In genomic region chr6:91476000-91476399, GRCh38 we compare ENCODE assay signal across 8 cellular contexts.
DNase-seq lines count a peak whose midpoint lies in the region; ATAC-seq and TF ChIP-seq lines count a peak whose summit lies in the region.

No MANE protein-coding gene starts in this region.

- no peak overlapping the region for H3K14ac ChIP-seq in neuronal stem cell (ENCODE audit: low read length)

- H3K79me1 ChIP-seq in neuronal stem cell (ENCODE audit: low read depth, low read length) = no peaks in the 10 kb centered on the region

- no peak overlapping the region for H2AK5ac ChIP-seq in neuronal stem cell (ENCODE audit: low read depth, low read length)

- H3K4me3 ChIP-seq in neuronal stem cell (ENCODE audit: low read length in 2 of 2) (no peak overlapping the region), ovary (no peak overlapping the region)

- no peak overlapping the region for H2BK12ac ChIP-seq in neuronal stem cell (ENCODE audit: low read length)

- no peaks in the 10 kb centered on the region for H3K36me3 ChIP-seq in neuronal stem cell (replicated peaks in 1 of 2; ENCODE audit: control insufficient read depth in 2 of 2, insufficient read depth in 2 of 2, low read length in 2 of 2)
- no peaks in the 10 kb centered on the region for H3K36me3 ChIP-seq in ovary

- H3K9ac ChIP-seq in neuronal stem cell (ENCODE audit: low read depth, low read length, poor library complexity) = no peak overlapping the region

- no peak overlapping the region for H3K4me2 ChIP-seq in neuronal stem cell (ENCODE audit: insufficient read depth, low read length, poor library complexity, severe bottlenecking)

- no peaks in the 10 kb centered on the region for H3K27me3 ChIP-seq in neuronal stem cell (ENCODE audit: control insufficient read depth in 3 of 3, insufficient read depth in 3 of 3, low read depth in 1 of 3, low read length in 3 of 3)
- H3K27me3 ChIP-seq in ovary = no peaks in the 10 kb centered on the region

- H3K4me1 ChIP-seq in neuronal stem cell (ENCODE audit: control insufficient read depth in 2 of 2, insufficient read depth in 1 of 2, low read depth in 1 of 2, low read length in 2 of 2) = peaks cover 0 to 4% of the 10 kb centered on the region in 2 donors
- H3K4me1 ChIP-seq in ovary (ENCODE audit: insufficient read depth) = no peaks in the 10 kb centered on the region

- H2AFZ ChIP-seq in neuronal stem cell (ENCODE audit: low read length) = peak overlapping the region; percentile 68

- H3K9me3 ChIP-seq in neuronal stem cell (replicated peaks in 1 of 2; ENCODE audit: control insufficient read depth in 2 of 2, insufficient read depth in 1 of 2, low read depth in 1 of 2, low read length in 2 of 2) = no peaks in the 10 kb centered on the region
- no peaks in the 10 kb centered on the region for H3K9me3 ChIP-seq in ovary

- intact Hi-C loops in ovary (cut with DNase I) = no loop called here

- whole genome bisulfite sequencing in neuronal stem cell (ENCODE audit: extremely low coverage in 2 of 2, insufficient read length in 2 of 2, insufficient replicate concordance in 1 of 2), 2 donors = no CpG with 5 or more reads among the region's 2 CpGs
- 41 to 57% (median 57%) methylated on average over 2 of the region's 2 CpGs for WGBS in ovary, 3 donors

- no peak for TF ChIP-seq POLR2A in ovary (IDR thresholded peaks at IDR 0.05)

- H4K8ac ChIP-seq in neuronal stem cell (ENCODE audit: low read depth, low read length) = no peak overlapping the region

- ATAC-seq in GM19467 (IDR thresholded peaks at IDR 0.05; ENCODE audit: unreplicated experiment) = peak; percentile 85

- no peak overlapping the region for H3K23ac ChIP-seq in neuronal stem cell (ENCODE audit: low read depth, low read length, poor library complexity)

- no peak overlapping the region for H3K27ac ChIP-seq in neuronal stem cell (replicated peaks; ENCODE audit: low read length)
- no peak overlapping the region for H3K27ac ChIP-seq in ovary

- H4K91ac ChIP-seq in neuronal stem cell (ENCODE audit: low read depth, low read length, poor library complexity) = no peak overlapping the region

- no peak overlapping the region for H2BK5ac ChIP-seq in neuronal stem cell (ENCODE audit: low read length)

- no peak for TF ChIP-seq EP300 in ovary (IDR thresholded peaks at IDR 0.05)

- H3K4ac ChIP-seq in neuronal stem cell (ENCODE audit: low read length) = no peak overlapping the region

- TF ChIP-seq CTCF in ovary (IDR thresholded peaks at IDR 0.05) = no peak

- H2BK120ac ChIP-seq in neuronal stem cell (ENCODE audit: low read depth, low read length) = no peak overlapping the region

- no peak overlapping the region for H3K18ac ChIP-seq in neuronal stem cell (ENCODE audit: low read length)

- DNase-seq in AG20443 (ENCODE audit: low spot score) (peak; percentile 5), HT1080 (ENCODE audit: low read depth) (peak; percentile 79), astrocyte of the hippocampus (ENCODE audit: low read depth, low spot score) (peak; percentile 85), neuronal stem cell (ENCODE audit: low spot score) (no peak), ovary (no peak), COR-L47 (lab: John Stamatoyannopoulos, UW) (no peak), DMS79 (lab: John Stamatoyannopoulos, UW) (no peak)

- no peak overlapping the region for H2BK15ac ChIP-seq in neuronal stem cell (ENCODE audit: low read length)

Comparison
In these comparisons a context has a peak if more than half of its experiments do, and no peak if none do; other contexts are left out.
1. DNase-seq: peak in AG20443 (single experiment), HT1080 (single experiment) and astrocyte of the hippocampus (single experiment); none in neuronal stem cell (single experiment), ovary (0 of 5), COR-L47 (single experiment) and DMS79 (single experiment).